Comparison of ENCODE assay signal across 9 cellular contexts in the genomic region with DNA sequence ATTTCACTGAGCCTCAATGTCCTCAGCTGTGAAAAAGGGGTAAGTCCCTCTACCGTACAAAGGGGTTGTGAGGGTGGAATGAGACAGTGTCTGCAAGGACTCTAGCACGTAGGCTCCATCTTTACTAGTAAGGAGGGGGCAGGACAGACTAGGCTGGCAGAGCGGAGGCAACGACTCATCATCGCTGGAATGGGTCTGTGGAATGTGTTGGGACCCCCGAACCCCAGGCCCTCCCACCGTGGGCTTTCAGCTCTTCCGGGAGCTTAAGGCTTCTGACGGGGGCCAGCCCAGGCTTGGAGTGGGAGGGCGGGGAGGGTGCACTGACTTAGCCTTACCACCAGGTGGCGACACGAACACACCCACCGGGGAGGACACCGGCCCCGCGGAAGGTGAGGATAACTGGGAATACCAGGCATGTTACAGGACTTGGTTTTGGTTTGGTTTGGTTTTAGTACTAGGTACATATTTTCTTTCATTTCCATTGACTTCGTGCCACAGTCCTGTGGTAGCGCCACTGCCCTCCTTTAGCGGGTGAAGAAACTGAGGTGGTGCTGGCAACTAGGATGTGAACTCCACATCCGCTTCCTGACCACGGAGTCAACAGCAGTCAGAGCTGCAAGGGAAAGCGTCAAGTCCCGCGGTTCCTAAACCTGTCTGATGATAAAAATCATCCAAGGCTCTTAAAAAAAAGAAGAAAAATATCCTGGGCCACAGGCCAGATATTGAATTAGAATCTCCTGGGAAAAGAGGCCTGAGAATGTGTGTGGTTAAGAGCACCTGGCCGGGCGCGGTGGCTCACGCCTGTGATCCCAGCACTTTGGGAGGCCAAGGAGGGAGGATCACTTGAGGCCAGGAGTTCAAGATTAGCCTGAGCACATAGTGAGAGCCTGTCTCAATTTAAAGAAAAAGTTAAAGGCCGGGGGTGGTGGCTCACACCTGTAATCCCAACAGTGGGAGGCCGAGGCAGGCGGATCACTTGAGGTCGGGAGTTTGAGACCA. TPM values are rescaled to one million over a fixed set of nuclear protein-coding genes. Genes with fewer than 3 reads are reported as not detected.
DNase-seq lines count a peak whose midpoint lies in the region; ATAC-seq and TF ChIP-seq lines count a peak whose summit lies in the region.
"Had no signal": no experiment of that assay in that cellular context is flagged by ENCODE, and none has a peak within 500 bp of the region (broad histone marks: within the 10 kb centered on the region; RNA-seq: fewer than 3 reads in every experiment).

No MANE protein-coding gene starts in this region.

- peak overlapping the region; percentile 54 for H3K4me2 ChIP-seq in DOHH2 (ENCODE audit: low read length)
- H3K4me2 ChIP-seq in PC-3 (ENCODE audit: low read length), result peak overlapping the region; percentile 85

- peak overlapping the region; percentile 52 for H3K27ac Mint-ChIP-seq in activated T-helper 1 cell treated with anti-CD3 and anti-CD28 coated beads, Interleukin-12 subunit alpha, Interleukin-12 subunit beta, Interleukin-2, Interleukin-4 antibody, amounts not matched to agents 30 ng/mL and 10 ng/mL and 1 ng/mL, durations not matched to agents 14 hours and 24 hours and 36 hours

- no peaks in the 10 kb centered on the region for H3K9me3 Mint-ChIP-seq in activated T-helper 1 cell treated with anti-CD3 and anti-CD28 coated beads, Interleukin-12 subunit alpha, Interleukin-12 subunit beta, Interleukin-2, Interleukin-4 antibody, amounts not matched to agents 30 ng/mL and 10 ng/mL and 1 ng/mL, durations not matched to agents 14 hours and 24 hours and 36 hours

- POLR2A ChIA-PET in PC-3 (lab: Charles Lee; ENCODE audit: unreplicated experiment), result interaction anchor here (0.6 kb wide), 1 partner anchor 164 kb away, joined by 7 read pairs; no protein-coding TSS in a partner anchor

- H3K36me3 ChIP-seq in DOHH2 (ENCODE audit: control insufficient read depth, low read length), result no peaks in the 10 kb centered on the region
- no peaks in the 10 kb centered on the region for H3K36me3 ChIP-seq in PC-3 (ENCODE audit: low read depth, low read length)
- no peaks in the 10 kb centered on the region for H3K36me3 ChIP-seq in neutrophil
- no peaks in the 10 kb centered on the region for H3K36me3 ChIP-seq in stomach

- no TSS peak for BruUV-seq in PC-3 (replicated peaks; lab: Mats Ljungman, UMichigan)

- H3K9ac ChIP-seq in PC-3 (ENCODE audit: low read length), result no peak overlapping the region

- H3K4me1 ChIP-seq in DOHH2 (ENCODE audit: control insufficient read depth, low read length), result peaks cover 6% of the 10 kb centered on the region
- H3K4me1 ChIP-seq in PC-3 (ENCODE audit: insufficient read depth, low read length), result no peaks in the 10 kb centered on the region
- peaks cover 8 to 10% of the 10 kb centered on the region in 2 experiments for H3K4me1 ChIP-seq in neutrophil (ENCODE audit: control insufficient read depth in 1 of 2, insufficient read depth in 1 of 2, low read depth in 1 of 2, low read length in 1 of 2)
- peaks cover 0 to 13% (median 6%) of the 10 kb centered on the region in 4 donors for H3K4me1 ChIP-seq in stomach

- TF ChIP-seq POLR2A in stomach (IDR thresholded peaks at IDR 0.05), result no peak

- no peaks in the 10 kb centered on the region for H3K36me3 Mint-ChIP-seq in activated T-helper 1 cell treated with anti-CD3 and anti-CD28 coated beads, Interleukin-12 subunit alpha, Interleukin-12 subunit beta, Interleukin-2, Interleukin-4 antibody, amounts not matched to agents 30 ng/mL and 10 ng/mL and 1 ng/mL, durations not matched to agents 14 hours and 24 hours and 36 hours (ENCODE audit: low read depth)

- peak overlapping the region; percentile 93 for H2AFZ ChIP-seq in PC-3 (ENCODE audit: low read length)

- intact Hi-C loops in PC-3 (cut with micrococcal nuclease) (loop anchor here (1.0 to 10.0 kb wide), 5 partner anchors 30 to 214 kb away; partner anchors contain the start of genes ARMC12 and FKBP5), stomach (cut with DNase I; ENCODE audit: low total_unique reads) (loop anchor here (2.0 to 10.0 kb wide), 2 partner anchors 52 to 214 kb away; partner anchors contain the start of gene ARMC12)
- intact Hi-C loops in activated T-helper 1 cell treated with anti-CD3 and anti-CD28 coated beads, Interleukin-12 subunit alpha, Interleukin-12 subunit beta, Interleukin-2, Interleukin-4 antibody, amounts not matched to agents 30 ng/mL and 10 ng/mL and 1 ng/mL, durations not matched to agents 14 hours and 24 hours and 36 hours (cut with micrococcal nuclease), result loop anchor here (1.0 to 5.0 kb wide), 6 partner anchors 29 to 838 kb away; partner anchors contain the start of gene ARMC12

- 0 out of 2 replicates have a peak overlapping the region, but pooled peaks have one; percentile 38 for H3K4me3 ChIP-seq in DOHH2 (ENCODE audit: low read length)
- peak overlapping the region; percentile 62 for H3K4me3 ChIP-seq in PC-3 (ENCODE audit: low read length)
- H3K4me3 ChIP-seq in fibroblast of the aortic adventitia (ENCODE audit: low read depth, low read length), result peak overlapping the region; percentile 45
- H3K4me3 ChIP-seq in neutrophil (ENCODE audit: low read depth in 1 of 2, low read length in 1 of 2), result peak overlapping the region; percentile 35 to 59
- peak overlapping the region in 3 of 4 donors; percentile 10 to 13 (median 12) for H3K4me3 ChIP-seq in stomach

- no peaks in the 10 kb centered on the region for H3K79me2 ChIP-seq in DOHH2 (ENCODE audit: control insufficient read depth, low read length)
- H3K79me2 ChIP-seq in PC-3 (ENCODE audit: low read length), result no peaks in the 10 kb centered on the region

- H3K4me3 Mint-ChIP-seq in activated T-helper 1 cell treated with anti-CD3 and anti-CD28 coated beads, Interleukin-12 subunit alpha, Interleukin-12 subunit beta, Interleukin-2, Interleukin-4 antibody, amounts not matched to agents 30 ng/mL and 10 ng/mL and 1 ng/mL, durations not matched to agents 14 hours and 24 hours and 36 hours, result peak overlapping the region; percentile 69

- H4K20me1 ChIP-seq in DOHH2 (ENCODE audit: control insufficient read depth, insufficient read depth, low read depth, low read length) (no peaks in the 10 kb centered on the region), PC-3 (ENCODE audit: low read length) (no peaks in the 10 kb centered on the region)

- peaks cover 19% of the 10 kb centered on the region for H3K4me1 Mint-ChIP-seq in activated T-helper 1 cell treated with anti-CD3 and anti-CD28 coated beads, Interleukin-12 subunit alpha, Interleukin-12 subunit beta, Interleukin-2, Interleukin-4 antibody, amounts not matched to agents 30 ng/mL and 10 ng/mL and 1 ng/mL, durations not matched to agents 14 hours and 24 hours and 36 hours (ENCODE audit: low read depth)

- H3K9me2 ChIP-seq in DOHH2 (replicated peaks; ENCODE audit: control insufficient read depth, low read length) (no peaks in the 10 kb centered on the region), PC-3 (replicated peaks; ENCODE audit: low read length) (no peaks in the 10 kb centered on the region)

- DNase-seq in HT1080 (ENCODE audit: low read depth), result peak; percentile 64
- DNase-seq in PC-3, result peak; percentile 82
- peak; percentile 48 for DNase-seq in activated T-helper 1 cell treated with anti-CD3 and anti-CD28 coated beads, Interleukin-12 subunit alpha, Interleukin-12 subunit beta, Interleukin-2, Interleukin-4 antibody, amounts not matched to agents 30 ng/mL and 10 ng/mL and 1 ng/mL, durations not matched to agents 14 hours and 24 hours and 36 hours (ENCODE audit: low spot score)
- peak; percentile 61 for DNase-seq in fibroblast of the aortic adventitia (ENCODE audit: low read depth)
- DNase-seq in stomach, result peak; percentile 81
- DNase-seq in cortex of kidney (lab: John Stamatoyannopoulos, UW), result no peak

- H3F3A ChIP-seq in DOHH2 (ENCODE audit: control insufficient read depth, insufficient read depth), result no peaks in the 10 kb centered on the region
- no peaks in the 10 kb centered on the region for H3F3A ChIP-seq in PC-3 (ENCODE audit: low read length, unreplicated experiment)

- H3K27me3 ChIP-seq in DOHH2 (ENCODE audit: control insufficient read depth, low read length) (no peaks in the 10 kb centered on the region; the same call in 1 of the 2 replicates), PC-3 (ENCODE audit: low read length) (no peaks in the 10 kb centered on the region), neutrophil (peaks cover 13% of the 10 kb centered on the region), stomach (no peaks in the 10 kb centered on the region)

- no peak overlapping the region for H3K27ac ChIP-seq in DOHH2 (ENCODE audit: low read depth, low read length)
- no peak overlapping the region for H3K27ac ChIP-seq in PC-3 (ENCODE audit: low read length)
- no peak overlapping the region for H3K27ac ChIP-seq in neutrophil
- no peak overlapping the region for H3K27ac ChIP-seq in stomach

- peaks cover 12% of the 10 kb centered on the region for H3K27me3 Mint-ChIP-seq in activated T-helper 1 cell treated with anti-CD3 and anti-CD28 coated beads, Interleukin-12 subunit alpha, Interleukin-12 subunit beta, Interleukin-2, Interleukin-4 antibody, amounts not matched to agents 30 ng/mL and 10 ng/mL and 1 ng/mL, durations not matched to agents 14 hours and 24 hours and 36 hours (ENCODE audit: insufficient read depth)

- peak; percentile 98 for ATAC-seq in PC-3

- TF ChIP-seq CTCF in DOHH2 (IDR thresholded peaks at IDR 0.05; ENCODE audit: low read depth, low read length, poor library complexity, severe bottlenecking), result peak; percentile 93
- TF ChIP-seq CTCF in PC-3 (conservative IDR thresholded peaks at IDR 0.05; ENCODE audit: low read depth, low read length), result peak; percentile 90
- peak; percentile 95 for TF ChIP-seq CTCF in fibroblast of the aortic adventitia (IDR thresholded peaks at IDR 0.05; ENCODE audit: insufficient read depth, low read length)
- TF ChIP-seq CTCF in neutrophil (IDR thresholded peaks at IDR 0.05), result peak; percentile 94
- peak in 5 of 7 experiments; percentile 82 to 100 (median 98) for TF ChIP-seq CTCF in stomach (IDR thresholded peaks at IDR 0.05)

- H3K9me3 ChIP-seq in DOHH2 (ENCODE audit: control insufficient read depth, insufficient read depth, low read length) (no peaks in the 10 kb centered on the region), PC-3 (ENCODE audit: low read length) (no peaks in the 10 kb centered on the region), neutrophil (no peaks in the 10 kb centered on the region), stomach (no peaks in the 10 kb centered on the region)

- WGBS in stomach, 5 donors, result 32 to 38% (median 35%) methylated on average over 29 to 32 of the region's 32 CpGs

- TF ChIP-seq EP300 in stomach (IDR thresholded peaks at IDR 0.05), result no peak

- CTCF ChIA-PET in PC-3 (lab: Charles Lee), result interaction anchor here (0.6 to 1.4 kb wide), 14 partner anchors 8 to 309 kb away, joined by 3 to 25 read pairs (median 5); partner anchors contain the start of gene ARMC12

RNA-seq across cellular contexts. Expression of gene TULP1, which starts 10.3 kb away (rescaled TPM):
- not detected in 2 replicates for total RNA-seq in HT1080 (2014; rRNA removed; shearing (Covaris generic))
- not detected in 2 replicates for polyA plus RNA-seq in HT1080 (2015; cell fraction: cytosol; rRNA removed)
- polyA plus RNA-seq in HT1080 (2015; cell fraction: nucleus; rRNA removed), result not detected in 2 replicates
- total RNA-seq in PC-3 (2014; rRNA removed) (not detected in 2 replicates), fibroblast of the aortic adventitia (ENCODE audit: low replicate concordance) (not detected in 2 replicates), stomach (not detected)
- total RNA-seq in activated T-helper 1 cell treated with anti-CD3 and anti-CD28 coated beads, Interleukin-12 subunit alpha, Interleukin-12 subunit beta, Interleukin-2, Interleukin-4 antibody, amounts not matched to agents 30 ng/mL and 10 ng/mL and 1 ng/mL, durations not matched to agents 14 hours and 24 hours and 36 hours, result not detected in 2 replicates
- polyA plus RNA-seq in stomach, result under 1 TPM in 1 of 3 donors, not detected in 2; 0.05 TPM
- total RNA-seq: mononuclear cell had no signal

RNA-seq across cellular contexts. Expression of gene TEAD3, which starts 26.1 kb away (rescaled TPM):
- 3.8 and 3.9 TPM in 2 replicates for total RNA-seq in HT1080 (2014; rRNA removed; shearing (Covaris generic))
- polyA plus RNA-seq in HT1080 (2015; cell fraction: cytosol; rRNA removed), result 8.6 and 9.3 TPM in 2 replicates
- 11.9 and 13.7 TPM in 2 replicates for polyA plus RNA-seq in HT1080 (2015; cell fraction: nucleus; rRNA removed)
- total RNA-seq in PC-3 (2014; rRNA removed) (9.2 and 15.4 TPM in 2 replicates), fibroblast of the aortic adventitia (ENCODE audit: low replicate concordance) (4.6 and 11.6 TPM in 2 replicates), stomach (10 to 100 TPM; 13.0 to 49.1 (median 19.1) TPM)
- total RNA-seq in activated T-helper 1 cell treated with anti-CD3 and anti-CD28 coated beads, Interleukin-12 subunit alpha, Interleukin-12 subunit beta, Interleukin-2, Interleukin-4 antibody, amounts not matched to agents 30 ng/mL and 10 ng/mL and 1 ng/mL, durations not matched to agents 14 hours and 24 hours and 36 hours, result 1.5 and 2.0 TPM in 2 replicates
- 10 to 100 TPM; 18.4 to 31.0 (median 18.6) TPM for polyA plus RNA-seq in stomach
- total RNA-seq: mononuclear cell had no signal

RNA-seq across cellular contexts. Expression of gene RPL10A, which starts 54.8 kb away (rescaled TPM):
- 2,516 and 3,111 TPM in 2 replicates for total RNA-seq in HT1080 (2014; rRNA removed; shearing (Covaris generic))
- polyA plus RNA-seq in HT1080 (2015; cell fraction: cytosol; rRNA removed), result 2,319 and 2,338 TPM in 2 replicates
- polyA plus RNA-seq in HT1080 (2015; cell fraction: nucleus; rRNA removed), result 921 and 926 TPM in 2 replicates
- total RNA-seq in PC-3 (2014; rRNA removed) (1,114 and 1,509 TPM in 2 replicates), fibroblast of the aortic adventitia (ENCODE audit: low replicate concordance) (778 and 1,853 TPM in 2 replicates), stomach (1,000 to 10,000 TPM in 3 of 5 donors, 100 to 1,000 TPM in 2; 584 to 2,035 (median 1,370) TPM)
- 1,580 and 1,584 TPM in 2 replicates for total RNA-seq in activated T-helper 1 cell treated with anti-CD3 and anti-CD28 coated beads, Interleukin-12 subunit alpha, Interleukin-12 subunit beta, Interleukin-2, Interleukin-4 antibody, amounts not matched to agents 30 ng/mL and 10 ng/mL and 1 ng/mL, durations not matched to agents 14 hours and 24 hours and 36 hours
- polyA plus RNA-seq in stomach, result 1,000 to 10,000 TPM; 1,897 to 2,710 (median 2,028) TPM

Comparison
In these comparisons a context has a peak if more than half of its experiments do, and no peak if none do; other contexts are left out.
1. H3K4me3 ChIP-seq: peak in every context shown above with its lines; median percentile 62 in PC-3; 47 in neutrophil; 45 in fibroblast of the aortic adventitia; 38 in DOHH2; 12 in stomach.